21 cellular contexts compared by ENCODE assay signal in genomic region chr2:197591706-197592072, GRCh38.
"Had no signal": no experiment of that assay in that cellular context is flagged by ENCODE, and none has a peak within 500 bp of the region (broad histone marks: within the 10 kb centered on the region; RNA-seq: fewer than 3 reads in every experiment).

No MANE protein-coding gene starts in this region.

- H3K27me3 ChIP-seq: dorsolateral prefrontal cortex, esophagus squamous epithelium, hepatocyte, neutrophil, right atrium auricular region, testis, tibial nerve had no signal

- H3K4me1 Mint-ChIP-seq: nephron progenitor cell; stimulated activated effector memory CD8-positive, alpha-beta T cell treated with anti-CD3 and anti-CD28 coated beads, Interleukin-12 subunit alpha, Interleukin-12 subunit beta, amount 100 ng/mL, for 72 hours had no signal

- ATAC-seq: left colon; naive thymus-derived CD4-positive, alpha-beta T cell; stimulated activated effector memory CD8-positive, alpha-beta T cell treated with anti-CD3 and anti-CD28 coated beads, Interleukin-12 subunit alpha, Interleukin-12 subunit beta, amount 100 ng/mL, for 72 hours had no signal

- H3K9me3 ChIP-seq: esophagus squamous epithelium, neutrophil, right atrium auricular region, testis, tibial nerve had no signal

- H2AFZ ChIP-seq: hepatocyte had no signal

- H3K4me2 ChIP-seq: hepatocyte, smooth muscle cell had no signal

- H3K79me2 ChIP-seq: hepatocyte had no signal

- H3K27ac ChIP-seq: hepatocyte, neutrophil, right atrium auricular region, testis had no signal

- H3K36me3 ChIP-seq: esophagus squamous epithelium, neutrophil, right atrium auricular region had no signal

- H3K4me3 ChIP-seq: dorsolateral prefrontal cortex, hepatocyte, right atrium auricular region, smooth muscle cell, tibial nerve had no signal

- H3K4me1 ChIP-seq: right atrium auricular region, testis had no signal

- H3K36me3 Mint-ChIP-seq: stimulated activated effector memory CD8-positive, alpha-beta T cell treated with anti-CD3 and anti-CD28 coated beads, Interleukin-12 subunit alpha, Interleukin-12 subunit beta, amount 100 ng/mL, for 72 hours had no signal

- H3K27ac Mint-ChIP-seq: naive thymus-derived CD4-positive, alpha-beta T cell; nephron progenitor cell; stimulated activated effector memory CD8-positive, alpha-beta T cell treated with anti-CD3 and anti-CD28 coated beads, Interleukin-12 subunit alpha, Interleukin-12 subunit beta, amount 100 ng/mL, for 72 hours; stimulated activated naive CD8-positive, alpha-beta T cell treated with anti-CD3 and anti-CD28 coated beads, Interleukin-15, Interleukin-2, amounts not matched to agents 100 ng/mL and 50 ng/mL, for 24 hours had no signal

- DNase-seq: central memory CD4-positive, alpha-beta T cell; cortex of kidney; dorsolateral prefrontal cortex; effector CD8-positive, alpha-beta T cell; esophagus squamous epithelium; foreskin fibroblast; head of caudate nucleus; left colon; naive thymus-derived CD4-positive, alpha-beta T cell; nephron progenitor cell; posterior cingulate gyrus; stimulated activated CD4-positive, alpha-beta T cell treated with anti-CD3 and anti-CD28 coated beads, Interleukin-2, amount 100 ng/mL, for 48 hours; stimulated activated CD8-positive, alpha-beta memory T cell treated with anti-CD3 and anti-CD28 coated beads, Interleukin-4, amount 100 ng/mL, for 48 hours; testis had no signal

- H3K4me3 Mint-ChIP-seq: naive thymus-derived CD4-positive, alpha-beta T cell; nephron progenitor cell; stimulated activated effector memory CD8-positive, alpha-beta T cell treated with anti-CD3 and anti-CD28 coated beads, Interleukin-12 subunit alpha, Interleukin-12 subunit beta, amount 100 ng/mL, for 72 hours; stimulated activated naive CD8-positive, alpha-beta T cell treated with anti-CD3 and anti-CD28 coated beads, Interleukin-15, Interleukin-2, amounts not matched to agents 100 ng/mL and 50 ng/mL, for 24 hours had no signal

- H3K9me3 Mint-ChIP-seq: stimulated activated effector memory CD8-positive, alpha-beta T cell treated with anti-CD3 and anti-CD28 coated beads, Interleukin-12 subunit alpha, Interleukin-12 subunit beta, amount 100 ng/mL, for 72 hours had no signal
